In genomic region chr4:3765271-3766206, GRCh38 we compare ENCODE assay signal across 8 cellular contexts. TPM values are rescaled to one million over a fixed set of nuclear protein-coding genes. Genes with fewer than 3 reads are reported as not detected.
DNase-seq lines count a peak whose midpoint lies in the region; ATAC-seq, FAIRE-seq and TF ChIP-seq lines count a peak whose summit lies in the region.

No MANE protein-coding gene starts in this region.

- H3K18ac ChIP-seq in neuronal stem cell (ENCODE audit: low read length) = peak overlapping the region; percentile 61

- no peak overlapping the region for H2BK5ac ChIP-seq in neuronal stem cell (ENCODE audit: low read length)

- no peak overlapping the region for H2BK120ac ChIP-seq in neuronal stem cell (ENCODE audit: low read depth, low read length)

- H2AFZ ChIP-seq in neuronal stem cell (ENCODE audit: low read length) = peak overlapping the region; percentile 78

- H3K4me1 ChIP-seq in esophagus squamous epithelium (peaks cover 0 to 31% (median 6%) of the 10 kb centered on the region in 3 donors), neuronal stem cell (ENCODE audit: control insufficient read depth in 2 of 2, insufficient read depth in 1 of 2, low read depth in 1 of 2, low read length in 2 of 2) (peaks cover 0 to 17% of the 10 kb centered on the region in 2 donors)

- TF ChIP-seq POLR2A in esophagus squamous epithelium (IDR thresholded peaks at IDR 0.05) (no peak), GM12892 (IDR thresholded peaks at IDR 0.05; ENCODE audit: low read depth, low read length) (no peak)

- DNase-seq in NCI-H1105 treated with DMSO at 0.1 percent for 48 hours (lab: John Stamatoyannopoulos, UW) (peak; percentile 15), NCI-H1105 (lab: John Stamatoyannopoulos, UW) (no peak), RPMI7951 (ENCODE audit: low read depth) (peak; percentile 13), esophagus squamous epithelium (lab: John Stamatoyannopoulos, UW) (no peak), neuronal stem cell (ENCODE audit: low spot score) (peak; percentile 61), GM12892 (ENCODE audit: insufficient read length) (no peak)
- DNase-seq in stimulated activated CD4-positive, alpha-beta T cell treated with anti-CD3 and anti-CD28 coated beads, Interleukin-1b, Interleukin-23, amount 100 ng/mL, for 48 hours = no peak

- intact Hi-C loops in esophagus squamous epithelium (cut with DNase I) = no loop called here

- H4K91ac ChIP-seq in neuronal stem cell (ENCODE audit: low read depth, low read length, poor library complexity) = no peak overlapping the region

- H3K27me3 ChIP-seq in esophagus squamous epithelium = peaks cover 0 to 74% (median 2%) of the 10 kb centered on the region in 4 donors
- H3K27me3 ChIP-seq in neuronal stem cell (ENCODE audit: control insufficient read depth in 3 of 3, insufficient read depth in 3 of 3, low read depth in 1 of 3, low read length in 3 of 3) = peaks cover 11 to 68% (median 25%) of the 10 kb centered on the region in 3 experiments

- H2BK15ac ChIP-seq in neuronal stem cell (ENCODE audit: low read length) = peak overlapping the region; percentile 54

- H3K36me3 ChIP-seq in esophagus squamous epithelium (no peaks in the 10 kb centered on the region), neuronal stem cell (replicated peaks in 1 of 2; ENCODE audit: control insufficient read depth in 2 of 2, insufficient read depth in 2 of 2, low read length in 2 of 2) (no peaks in the 10 kb centered on the region)

- no peak overlapping the region for H4K8ac ChIP-seq in neuronal stem cell (ENCODE audit: low read depth, low read length)

- no peak for FAIRE-seq in GM12892 (lab: Jason Lieb, UNC)

- H3K27ac ChIP-seq in esophagus squamous epithelium (peak overlapping the region in 2 of 4 donors; percentile 69 to 80), neuronal stem cell (replicated peaks; ENCODE audit: low read length) (no peak overlapping the region)

- peak overlapping the region; percentile 56 for H2AK5ac ChIP-seq in neuronal stem cell (ENCODE audit: low read depth, low read length)

- H3K14ac ChIP-seq in neuronal stem cell (ENCODE audit: low read length) = no peak overlapping the region

- H3K4ac ChIP-seq in neuronal stem cell (ENCODE audit: low read length) = no peak overlapping the region

- peak overlapping the region; percentile 66 for H3K23ac ChIP-seq in neuronal stem cell (ENCODE audit: low read depth, low read length, poor library complexity)

- H2BK12ac ChIP-seq in neuronal stem cell (ENCODE audit: low read length) = no peak overlapping the region

- H3K9ac ChIP-seq in neuronal stem cell (ENCODE audit: low read depth, low read length, poor library complexity) = peak overlapping the region; percentile 21

- ATAC-seq in GM21381 (IDR thresholded peaks at IDR 0.05; ENCODE audit: unreplicated experiment) = no peak

- TF ChIP-seq CTCF in esophagus squamous epithelium (IDR thresholded peaks at IDR 0.05) = peak in 1 of 6 experiments; percentile 36

- H3K9me3 ChIP-seq in esophagus squamous epithelium = no peaks in the 10 kb centered on the region
- H3K9me3 ChIP-seq in neuronal stem cell (replicated peaks in 1 of 2; ENCODE audit: control insufficient read depth in 2 of 2, insufficient read depth in 1 of 2, low read depth in 1 of 2, low read length in 2 of 2) = peaks cover 3 to 6% of the 10 kb centered on the region in 2 donors

- H3K79me1 ChIP-seq in neuronal stem cell (ENCODE audit: low read depth, low read length) = peaks cover 6% of the 10 kb centered on the region

- WGBS in esophagus squamous epithelium, 2 donors = 10% methylated on average over 2 of the region's 135 CpGs; no CpG with 5 or more reads in 1 of the 2 donors
- WGBS in neuronal stem cell (ENCODE audit: extremely low coverage in 2 of 2, insufficient read length in 2 of 2, insufficient replicate concordance in 1 of 2), 2 donors = no CpG with 5 or more reads among the region's 135 CpGs

- H3K4me2 ChIP-seq in neuronal stem cell (ENCODE audit: insufficient read depth, low read length, poor library complexity, severe bottlenecking) = peak overlapping the region; percentile 89

- H3K4me3 ChIP-seq in esophagus squamous epithelium (peak overlapping the region; percentile 28 to 60 (median 42)), neuronal stem cell (ENCODE audit: low read length in 2 of 2) (peak overlapping the region; percentile 37 to 80)

RNA-seq across cellular contexts. Expression of gene ADRA2C, which starts 0.6 kb away (rescaled TPM):
- total RNA-seq in RPMI7951 (2014; rRNA removed; shearing (Covaris generic)) = 0.24 and 0.49 TPM in 2 replicates
- total RNA-seq in esophagus squamous epithelium = 1 to 10 TPM in 3 of 4 donors, under 1 TPM in 1; 0.61 to 4.6 (median 3.6) TPM
- 7.7 TPM for polyA plus RNA-seq in neuronal stem cell (2013, experiment 1 of 2)
- 7.2 TPM for polyA plus RNA-seq in neuronal stem cell (2013, experiment 2 of 2)
- not detected for polyA plus RNA-seq in GM12892 (2012; ENCODE audit: missing spikeins)

Comparison
In these comparisons a context has a peak if more than half of its experiments do, and no peak if none do; other contexts are left out.
1. DNase-seq: peak in NCI-H1105 treated with DMSO at 0.1 percent for 48 hours (single experiment), RPMI7951 (single experiment) and neuronal stem cell (single experiment); none in NCI-H1105 (single experiment), esophagus squamous epithelium (single experiment), stimulated activated CD4-positive, alpha-beta T cell treated with anti-CD3 and anti-CD28 coated beads, Interleukin-1b, Interleukin-23, amount 100 ng/mL, for 48 hours (single experiment) and GM12892 (single experiment).